In genomic region chr16:12092347-12092882, GRCh38 we compare ENCODE assay signal across 9 cellular contexts.
DNase-seq lines count a peak whose midpoint lies in the region; ATAC-seq and TF ChIP-seq lines count a peak whose summit lies in the region.
"Had no signal": no experiment of that assay in that cellular context is flagged by ENCODE, and none has a peak within 500 bp of the region (broad histone marks: within the 10 kb centered on the region; RNA-seq: fewer than 3 reads in every experiment).

No MANE protein-coding gene starts in this region.

- no peaks in the 10 kb centered on the region for H3K36me3 ChIP-seq in esophagus squamous epithelium

- H3K27me3 ChIP-seq in esophagus squamous epithelium, result no peaks in the 10 kb centered on the region

- H3K27ac ChIP-seq in esophagus squamous epithelium, result peak overlapping the region; percentile 14 to 64 (median 44)

- intact Hi-C loops in esophagus squamous epithelium (cut with DNase I), result no loop called here

- WGBS in esophagus squamous epithelium, 2 donors, result 56 to 69% methylated on average over 7 of the region's 7 CpGs

- peak; percentile 27 for DNase-seq in G401 (ENCODE audit: low spot score)
- DNase-seq in NCI-H69 (lab: John Stamatoyannopoulos, UW), result peak; percentile 74
- DNase-seq in esophagus squamous epithelium (lab: John Stamatoyannopoulos, UW), result no peak
- DNase-seq in pons (ENCODE audit: low spot score), result peak; percentile 35
- no peak for DNase-seq in GM10266 (ENCODE audit: extremely low spot score)
- DNase-seq: activated CD4-positive, alpha-beta memory T cell treated with anti-CD3 and anti-CD28 coated beads for 36 hours had no signal

- no peak for ATAC-seq in GM19351 (IDR thresholded peaks at IDR 0.05; ENCODE audit: unreplicated experiment)
- ATAC-seq in esophagus mucosa, result no peak
- no peak for ATAC-seq in HG03442 (IDR thresholded peaks at IDR 0.05; ENCODE audit: unreplicated experiment)

- no peak overlapping the region for H3K4me3 ChIP-seq in esophagus squamous epithelium

- peaks cover 41 to 88% (median 56%) of the 10 kb centered on the region in 3 donors for H3K4me1 ChIP-seq in esophagus squamous epithelium

- H3K9me3 ChIP-seq in esophagus squamous epithelium, result no peaks in the 10 kb centered on the region

- in situ Hi-C loops in G401 (cut with HindIII; ENCODE audit: low sequenced_read_pairs), result no loop called here

- TF ChIP-seq POLR2A in esophagus squamous epithelium (IDR thresholded peaks at IDR 0.05), result no peak

- TF ChIP-seq CTCF in esophagus squamous epithelium (IDR thresholded peaks at IDR 0.05) (no peak), GM10266 (IDR thresholded peaks at IDR 0.05; ENCODE audit: control insufficient read depth, insufficient read depth, low read depth, missing control alignments) (no peak)

Comparison
In these comparisons a context has a peak if more than half of its experiments do, and no peak if none do; other contexts are left out.
1. DNase-seq: peak in G401 (single experiment), NCI-H69 (single experiment) and pons (single experiment); none in esophagus squamous epithelium (single experiment) and GM10266 (single experiment).